Comparison of ENCODE assay signal across 8 cellular contexts in the genomic region with DNA sequence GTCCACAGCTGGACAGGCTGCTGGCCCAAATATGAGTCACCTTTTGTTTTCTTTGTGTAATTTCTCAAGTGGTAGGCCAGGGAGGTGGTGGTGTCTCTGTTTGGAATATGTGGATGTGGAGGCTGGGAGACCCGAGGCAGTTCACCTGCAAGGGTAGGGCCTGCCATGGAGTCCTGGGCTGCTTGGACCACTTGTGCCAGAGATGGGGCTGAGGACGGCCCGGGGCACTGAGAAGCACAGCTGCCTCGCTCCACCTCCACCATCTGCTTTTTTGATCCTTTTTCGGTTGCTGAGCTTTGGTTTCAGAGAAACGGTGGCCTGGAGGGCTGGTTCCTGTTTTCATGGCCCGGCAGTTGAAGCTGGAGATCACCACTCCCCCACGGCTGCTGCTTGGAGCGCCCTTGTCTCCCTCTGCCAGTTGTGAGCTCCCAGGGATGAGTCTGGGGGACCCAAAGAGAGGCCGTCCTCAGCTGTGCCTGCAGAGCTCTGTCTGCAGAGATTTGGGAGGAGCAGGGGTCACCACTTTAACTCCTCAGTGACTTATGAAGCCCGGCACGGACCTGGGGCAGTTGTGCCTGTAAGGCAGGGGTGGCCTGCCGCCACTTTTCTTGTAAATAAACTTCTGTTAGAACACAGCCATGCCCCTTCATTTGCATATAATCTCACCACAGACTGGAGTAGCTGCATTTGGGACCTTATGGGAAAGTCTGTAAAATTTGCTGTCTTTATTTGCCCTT. TPM values are rescaled to one million over a fixed set of nuclear protein-coding genes. Genes with fewer than 3 reads are reported as not detected.
DNase-seq lines count a peak whose midpoint lies in the region; ATAC-seq, FAIRE-seq and TF ChIP-seq lines count a peak whose summit lies in the region.

No MANE protein-coding gene starts in this region.

- H3K9me3 ChIP-seq in KOPT-K1 (ENCODE audit: insufficient read depth, low read length, poor library complexity, severe bottlenecking) = no peaks in the 10 kb centered on the region
- H3K9me3 ChIP-seq in adrenal gland (replicated peaks in 1 of 3) = no peaks in the 10 kb centered on the region
- no peaks in the 10 kb centered on the region for H3K9me3 ChIP-seq in muscle layer of duodenum (ENCODE audit: control insufficient read depth in 1 of 2, low read length in 2 of 2)

- TF ChIP-seq CTCF in adrenal gland (IDR thresholded peaks at IDR 0.05) = no peak

- peaks cover 66 to 82% of the 10 kb centered on the region in 2 donors for H3K4me1 ChIP-seq in adrenal gland (replicated peaks in 1 of 2)
- peaks cover 36 to 51% of the 10 kb centered on the region in 2 donors for H3K4me1 ChIP-seq in muscle layer of duodenum (ENCODE audit: control insufficient read depth in 1 of 2, insufficient read depth in 2 of 2, low read length in 2 of 2)

- H3K27ac ChIP-seq in KOPT-K1 (ENCODE audit: low read depth, low read length, poor library complexity, severe bottlenecking) (peak overlapping the region; percentile 95), adrenal gland (peak overlapping the region in 4 of 5 donors; percentile 76 to 91 (median 84)), muscle layer of duodenum (ENCODE audit: low read length) (peak overlapping the region; percentile 88)

- H3K4me3 ChIP-seq in adrenal gland (no peak overlapping the region), muscle layer of duodenum (ENCODE audit: low read depth in 1 of 2, low read length in 2 of 2) (no peak overlapping the region)

- H3K27me3 ChIP-seq in adrenal gland (no peaks in the 10 kb centered on the region), muscle layer of duodenum (ENCODE audit: low read depth, low read length) (no peaks in the 10 kb centered on the region)

- peaks cover 82% of the 10 kb centered on the region for H3K36me3 ChIP-seq in KOPT-K1 (ENCODE audit: insufficient read depth, low read length)
- peaks cover 0 to 24% of the 10 kb centered on the region in 2 donors for H3K36me3 ChIP-seq in adrenal gland (replicated peaks in 1 of 2)
- peaks cover 10 to 11% of the 10 kb centered on the region in 2 donors for H3K36me3 ChIP-seq in muscle layer of duodenum (ENCODE audit: control insufficient read depth in 1 of 2, insufficient read depth in 2 of 2, low read length in 2 of 2)

- FAIRE-seq in GM12892 (lab: Jason Lieb, UNC) = peak; percentile 95

- WGBS in adrenal gland, 4 donors = 65 to 71% (median 67%) methylated on average over 13 of the region's 13 CpGs

- ATAC-seq in GM21576 (IDR thresholded peaks at IDR 0.05; ENCODE audit: unreplicated experiment) = peak; percentile 38

- intact Hi-C loops in adrenal gland (cut with DNase I) = no loop called here

- TF ChIP-seq POLR2A in GM12892 (IDR thresholded peaks at IDR 0.05; ENCODE audit: low read depth, low read length) (peak; percentile 62; the same call in 1 of the 2 replicates), adrenal gland (IDR thresholded peaks at IDR 0.05) (peak in 1 of 2 donors; percentile 14)

- DNase-seq in GM12892 (ENCODE audit: insufficient read length) (peak; percentile 67), adrenal gland (peak in 1 of 7 donors; percentile 44), epidermal melanocyte (ENCODE audit: insufficient read length, low spot score) (no peak), globus pallidus (ENCODE audit: low spot score) (no peak)
- no peak for DNase-seq in stimulated activated CD4-positive, alpha-beta T cell treated with anti-CD3 and anti-CD28 coated beads, Interleukin-2, amount 100 ng/mL, for 24 hours

RNA-seq across cellular contexts. Expression of a gene that starts 42.2 kb away (rescaled TPM):
- polyA plus RNA-seq in GM12892 (2012; ENCODE audit: missing spikeins) = 16.0 TPM
- 10 to 100 TPM; 30.6 to 87.4 (median 57.8) TPM for total RNA-seq in adrenal gland
- 10 to 100 TPM; 24.6 to 59.4 (median 31.9) TPM for polyA plus RNA-seq in adrenal gland
